In the genomic region with DNA sequence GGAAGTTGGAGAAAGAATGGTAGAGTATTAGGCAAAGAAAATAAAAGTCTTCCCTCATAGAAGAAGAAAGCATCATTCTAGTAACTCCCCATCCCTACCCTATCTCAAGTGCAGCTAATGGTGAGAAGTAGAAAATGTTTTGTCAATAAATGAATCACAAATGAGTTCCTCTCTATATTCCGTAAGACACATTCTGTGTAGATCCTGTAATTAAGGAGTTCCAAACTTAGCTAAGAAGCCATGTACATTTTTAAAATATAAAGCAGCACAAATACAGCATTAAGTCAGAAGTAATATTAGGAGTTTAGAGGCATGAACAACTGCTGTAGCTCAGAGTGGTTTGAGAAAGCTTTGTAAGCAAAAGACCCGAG, we compare ENCODE assay signal across 13 cellular contexts.
DNase-seq lines count a peak whose midpoint lies in the region; ATAC-seq and TF ChIP-seq lines count a peak whose summit lies in the region.
"Had no signal": no experiment of that assay in that cellular context is flagged by ENCODE, and none has a peak within 500 bp of the region (broad histone marks: within the 10 kb centered on the region; RNA-seq: fewer than 3 reads in every experiment).

No MANE protein-coding gene starts in this region.

- H3K4me3 Mint-ChIP-seq in activated CD8-positive, alpha-beta memory T cell treated with anti-CD3 and anti-CD28 coated beads, Interleukin-2, amount 10 ng/mL, durations not matched to agents 7 days and 5 days: no peak overlapping the region
- H3K4me3 Mint-ChIP-seq in activated T-helper 1 cell treated with anti-CD3 and anti-CD28 coated beads, Interleukin-12 subunit alpha, Interleukin-12 subunit beta, Interleukin-2, Interleukin-4 antibody, amounts not matched to agents 30 ng/mL and 10 ng/mL and 1 ng/mL, durations not matched to agents 14 hours and 24 hours and 36 hours: peak overlapping the region; percentile 12
- no peak overlapping the region for H3K4me3 Mint-ChIP-seq in memory B cell
- H3K4me3 Mint-ChIP-seq in H9: no peak overlapping the region
- H3K4me3 Mint-ChIP-seq: CD8-positive, alpha-beta T cell had no signal

- no peak overlapping the region for H2AK5ac ChIP-seq in H9 (ENCODE audit: insufficient read length, low read length)

- no peak overlapping the region for H3K56ac ChIP-seq in H9 (ENCODE audit: insufficient read length, low read depth, low read length)

- H3K18ac ChIP-seq in H9 (ENCODE audit: insufficient read length, low read depth, low read length): no peak overlapping the region

- no peak overlapping the region for H3K4ac ChIP-seq in H9 (ENCODE audit: low read depth, low read length)

- H3K4me2 ChIP-seq in H9 (ENCODE audit: insufficient read depth, insufficient read length, low read length): no peak overlapping the region
- H3K4me2 ChIP-seq: A549 had no signal

- CTCF ChIA-PET in activated CD8-positive, alpha-beta memory T cell treated with anti-CD3 and anti-CD28 coated beads, Interleukin-2, amount 10 ng/mL, durations not matched to agents 7 days and 5 days (lab: Charles Lee): interaction anchor here (0.7 kb wide), 1 partner anchor 89 kb away, joined by 3 read pairs; no protein-coding TSS in a partner anchor

- H3K27ac Mint-ChIP-seq in activated CD8-positive, alpha-beta memory T cell treated with anti-CD3 and anti-CD28 coated beads, Interleukin-2, amount 10 ng/mL, durations not matched to agents 7 days and 5 days: peak overlapping the region; percentile 2
- H3K27ac Mint-ChIP-seq in activated T-helper 1 cell treated with anti-CD3 and anti-CD28 coated beads, Interleukin-12 subunit alpha, Interleukin-12 subunit beta, Interleukin-2, Interleukin-4 antibody, amounts not matched to agents 30 ng/mL and 10 ng/mL and 1 ng/mL, durations not matched to agents 14 hours and 24 hours and 36 hours: no peak overlapping the region
- H3K27ac Mint-ChIP-seq in memory B cell (peak overlapping the region; percentile 89), H9 (no peak overlapping the region)
- H3K27ac Mint-ChIP-seq: CD8-positive, alpha-beta T cell had no signal

- no peak overlapping the region for H4K5ac ChIP-seq in H9 (ENCODE audit: insufficient read length, low read depth, low read length)

- no peak for TF ChIP-seq POLR2A in erythroblast (IDR thresholded peaks at IDR 0.05; ENCODE audit: low read length)

- no peak overlapping the region for H3K14ac ChIP-seq in H9 (ENCODE audit: insufficient read depth, low read length)

- H3K4me1 ChIP-seq in H9 (ENCODE audit: insufficient read depth, low read length): no peaks in the 10 kb centered on the region

- no peak overlapping the region for H2BK20ac ChIP-seq in H9 (ENCODE audit: low read depth, low read length, poor library complexity, severe bottlenecking)

- H3K4me1 Mint-ChIP-seq in activated CD8-positive, alpha-beta memory T cell treated with anti-CD3 and anti-CD28 coated beads, Interleukin-2, amount 10 ng/mL, durations not matched to agents 7 days and 5 days: peaks cover 71% of the 10 kb centered on the region
- peaks cover 88% of the 10 kb centered on the region for H3K4me1 Mint-ChIP-seq in activated T-helper 1 cell treated with anti-CD3 and anti-CD28 coated beads, Interleukin-12 subunit alpha, Interleukin-12 subunit beta, Interleukin-2, Interleukin-4 antibody, amounts not matched to agents 30 ng/mL and 10 ng/mL and 1 ng/mL, durations not matched to agents 14 hours and 24 hours and 36 hours (ENCODE audit: low read depth)
- peaks cover 41% of the 10 kb centered on the region for H3K4me1 Mint-ChIP-seq in memory B cell
- H3K4me1 Mint-ChIP-seq in H9: no peaks in the 10 kb centered on the region

- no peaks in the 10 kb centered on the region for H3K79me2 ChIP-seq in H9 (ENCODE audit: insufficient read depth, low read length)

- no peak overlapping the region for H2BK120ac ChIP-seq in H9 (ENCODE audit: low read depth, low read length, poor library complexity, severe bottlenecking)

- no peak overlapping the region for H4K91ac ChIP-seq in H9 (ENCODE audit: insufficient read length, low read depth, low read length)

- H3K9me3 ChIP-seq in H9 (ENCODE audit: control insufficient read depth, low read depth, low read length): no peaks in the 10 kb centered on the region

- H3K23ac ChIP-seq in H9 (ENCODE audit: insufficient read length, low read depth, low read length): no peak overlapping the region

- no peak for ATAC-seq in activated CD8-positive, alpha-beta memory T cell treated with anti-CD3 and anti-CD28 coated beads, Interleukin-2, amount 10 ng/mL, durations not matched to agents 7 days and 5 days
- ATAC-seq in memory B cell (ENCODE audit: low read depth): no peak
- ATAC-seq: CD8-positive, alpha-beta T cell; Panc1 had no signal

- no peaks in the 10 kb centered on the region for H4K20me1 ChIP-seq in H9 (ENCODE audit: control insufficient read depth, insufficient read depth, insufficient read length)

- no peak overlapping the region for H3T11ph ChIP-seq in H9 (ENCODE audit: low read length)

- H3K23me2 ChIP-seq in H9 (ENCODE audit: insufficient read length, low read depth, low read length, poor library complexity, severe bottlenecking): no peaks in the 10 kb centered on the region

- H2BK15ac ChIP-seq in H9 (ENCODE audit: low read depth, low read length): no peak overlapping the region

- H3K27me3 ChIP-seq in H9 (ENCODE audit: insufficient read depth, low read length): no peaks in the 10 kb centered on the region

- H4K8ac ChIP-seq in H9 (replicated peaks; ENCODE audit: insufficient read length, low read depth, low read length): no peak overlapping the region

- intact Hi-C loops in activated T-helper 1 cell treated with anti-CD3 and anti-CD28 coated beads, Interleukin-12 subunit alpha, Interleukin-12 subunit beta, Interleukin-2, Interleukin-4 antibody, amounts not matched to agents 30 ng/mL and 10 ng/mL and 1 ng/mL, durations not matched to agents 14 hours and 24 hours and 36 hours (cut with micrococcal nuclease): no loop called here

- H2BK12ac ChIP-seq in H9 (ENCODE audit: insufficient read length, low read depth, low read length): no peak overlapping the region

- H3K36me3 Mint-ChIP-seq in activated CD8-positive, alpha-beta memory T cell treated with anti-CD3 and anti-CD28 coated beads, Interleukin-2, amount 10 ng/mL, durations not matched to agents 7 days and 5 days: peaks cover 53% of the 10 kb centered on the region
- peaks cover 23% of the 10 kb centered on the region for H3K36me3 Mint-ChIP-seq in activated T-helper 1 cell treated with anti-CD3 and anti-CD28 coated beads, Interleukin-12 subunit alpha, Interleukin-12 subunit beta, Interleukin-2, Interleukin-4 antibody, amounts not matched to agents 30 ng/mL and 10 ng/mL and 1 ng/mL, durations not matched to agents 14 hours and 24 hours and 36 hours (ENCODE audit: low read depth)
- H3K36me3 Mint-ChIP-seq in memory B cell (peaks cover 3% of the 10 kb centered on the region), H9 (ENCODE audit: insufficient read depth in 1 of 3, low read depth in 3 of 3) (peaks cover 0 to 6% (median 4%) of the 10 kb centered on the region in 3 experiments; a peak in 3 of 7 replicates)
- H3K36me3 Mint-ChIP-seq: CD8-positive, alpha-beta T cell had no signal

- no peak for DNase-seq in activated CD8-positive, alpha-beta memory T cell treated with anti-CD3 and anti-CD28 coated beads, Interleukin-2, amount 10 ng/mL, durations not matched to agents 7 days and 5 days
- DNase-seq in activated CD8-positive, alpha-beta memory T cell treated with anti-CD3 and anti-CD28 coated beads, Interleukin-2, amount 50 U/mL, for 4 hours: no peak
- no peak for DNase-seq in activated T-helper 1 cell treated with anti-CD3 and anti-CD28 coated beads, Interleukin-12 subunit alpha, Interleukin-12 subunit beta, Interleukin-2, Interleukin-4 antibody, amounts not matched to agents 30 ng/mL and 10 ng/mL and 1 ng/mL, durations not matched to agents 14 hours and 24 hours and 36 hours (ENCODE audit: low spot score)
- DNase-seq in memory B cell (ENCODE audit: low spot score in 2 of 2) (no peak), H9 (no peak), erythroblast (lab: John Stamatoyannopoulos, UW) (no peak), NCI-H2196 treated with DMSO at 0.1 percent for 48 hours (lab: John Stamatoyannopoulos, UW; ENCODE audit: unreplicated experiment) (no peak)
- DNase-seq: CD8-positive, alpha-beta T cell; NCI-H187 treated with DMSO at 0.1 percent for 48 hours; NCI-H510A treated with DMSO at 0.1 percent for 48 hours had no signal

- no CpG with 5 or more reads among the region's 2 CpGs for WGBS in H9 (ENCODE audit: extremely low coverage, insufficient read length, low lambda C conversion rate)

- H3K27ac ChIP-seq in temporal lobe (ENCODE audit: low read depth, low read length) (peak overlapping the region; percentile 93), H9 (ENCODE audit: insufficient read length, low read depth, low read length) (no peak overlapping the region)
- H3K27ac ChIP-seq: A549 had no signal

- H2AFZ ChIP-seq in H9 (ENCODE audit: low read length): no peak overlapping the region

- H2BK5ac ChIP-seq in H9 (ENCODE audit: insufficient read length, low read length): no peak overlapping the region

- no peaks in the 10 kb centered on the region for H3K27me3 Mint-ChIP-seq in activated CD8-positive, alpha-beta memory T cell treated with anti-CD3 and anti-CD28 coated beads, Interleukin-2, amount 10 ng/mL, durations not matched to agents 7 days and 5 days
- no peaks in the 10 kb centered on the region for H3K27me3 Mint-ChIP-seq in activated T-helper 1 cell treated with anti-CD3 and anti-CD28 coated beads, Interleukin-12 subunit alpha, Interleukin-12 subunit beta, Interleukin-2, Interleukin-4 antibody, amounts not matched to agents 30 ng/mL and 10 ng/mL and 1 ng/mL, durations not matched to agents 14 hours and 24 hours and 36 hours (ENCODE audit: insufficient read depth)
- H3K27me3 Mint-ChIP-seq in memory B cell (no peaks in the 10 kb centered on the region), H9 (ENCODE audit: low read depth) (no peaks in the 10 kb centered on the region)

- no peak for TF ChIP-seq CTCF in H9 (conservative IDR thresholded peaks at IDR 0.05)

- H3K9me3 Mint-ChIP-seq in activated CD8-positive, alpha-beta memory T cell treated with anti-CD3 and anti-CD28 coated beads, Interleukin-2, amount 10 ng/mL, durations not matched to agents 7 days and 5 days (ENCODE audit: low read depth): peaks cover 4% of the 10 kb centered on the region
- peaks cover 22% of the 10 kb centered on the region for H3K9me3 Mint-ChIP-seq in activated T-helper 1 cell treated with anti-CD3 and anti-CD28 coated beads, Interleukin-12 subunit alpha, Interleukin-12 subunit beta, Interleukin-2, Interleukin-4 antibody, amounts not matched to agents 30 ng/mL and 10 ng/mL and 1 ng/mL, durations not matched to agents 14 hours and 24 hours and 36 hours
- H3K9me3 Mint-ChIP-seq in memory B cell: no peaks in the 10 kb centered on the region
- H3K9me3 Mint-ChIP-seq in H9: peaks cover 0 to 5% of the 10 kb centered on the region in 2 experiments; a peak in 3 of 5 replicates
- H3K9me3 Mint-ChIP-seq: CD8-positive, alpha-beta T cell had no signal

- H3K9ac ChIP-seq in H9 (ENCODE audit: extremely low read depth, insufficient read length, low read length): no peak overlapping the region

- no peaks in the 10 kb centered on the region for H3K79me1 ChIP-seq in H9 (ENCODE audit: insufficient read depth, low read depth, low read length, poor library complexity, severe bottlenecking)

Comparison
In these comparisons a context has a peak if more than half of its experiments do, and no peak if none do; other contexts are left out.
1. H3K27ac Mint-ChIP-seq: peak in activated CD8-positive, alpha-beta memory T cell treated with anti-CD3 and anti-CD28 coated beads, Interleukin-2, amount 10 ng/mL, durations not matched to agents 7 days and 5 days (single experiment) and memory B cell (single experiment); none in activated T-helper 1 cell treated with anti-CD3 and anti-CD28 coated beads, Interleukin-12 subunit alpha, Interleukin-12 subunit beta, Interleukin-2, Interleukin-4 antibody, amounts not matched to agents 30 ng/mL and 10 ng/mL and 1 ng/mL, durations not matched to agents 14 hours and 24 hours and 36 hours (single experiment) and H9 (0 of 3).